Comparison of ENCODE assay signal across 15 cellular contexts in the genomic region with DNA sequence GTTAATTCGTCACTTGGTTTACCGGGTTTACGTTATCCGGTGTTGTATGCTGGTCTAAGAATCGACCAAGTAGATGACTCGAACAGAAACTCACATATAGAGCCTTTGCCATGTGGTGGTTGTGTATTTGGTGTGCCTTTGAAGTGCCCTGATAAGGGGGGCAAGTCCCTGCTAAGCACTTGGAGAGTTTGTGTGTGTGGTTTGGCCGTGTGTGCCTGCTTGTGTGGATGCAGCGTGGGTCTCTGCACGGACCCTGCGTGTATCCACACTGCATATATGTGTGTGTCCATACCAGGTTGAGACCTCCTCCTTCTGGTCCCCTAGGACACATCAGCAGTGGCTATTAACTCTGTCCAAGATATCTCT. TPM values are rescaled to one million over a fixed set of nuclear protein-coding genes. Genes with fewer than 3 reads are reported as not detected.
DNase-seq lines count a peak whose midpoint lies in the region; ATAC-seq and TF ChIP-seq lines count a peak whose summit lies in the region.
"Had no signal": no experiment of that assay in that cellular context is flagged by ENCODE, and none has a peak within 500 bp of the region (broad histone marks: within the 10 kb centered on the region; RNA-seq: fewer than 3 reads in every experiment).

No MANE protein-coding gene starts in this region.

- no peak for TF ChIP-seq CTCF in left ventricle myocardium inferior (IDR thresholded peaks at IDR 0.05; ENCODE audit: borderline replicate concordance)
- TF ChIP-seq CTCF in lower lobe of right lung (IDR thresholded peaks at IDR 0.05) = no peak
- no peak for TF ChIP-seq CTCF in type B pancreatic cell (conservative IDR thresholded peaks at IDR 0.05)
- TF ChIP-seq CTCF in HFFc6 (IDR thresholded peaks at IDR 0.05) = no peak

- no peak for DNase-seq in left ventricle myocardium inferior
- DNase-seq in left ventricle myocardium superior = no peak
- no peak for DNase-seq in adipocyte (ENCODE audit: low read depth)
- DNase-seq in lower lobe of right lung = no peak
- no peak for DNase-seq in type B pancreatic cell (ENCODE audit: extremely low spot score, unreplicated experiment)
- DNase-seq in middle frontal gyrus (ENCODE audit: extremely low spot score, low spot score) = no peak
- DNase-seq in HFFc6 = no peak
- no peak for DNase-seq in NCI-H2171 (lab: John Stamatoyannopoulos, UW)
- DNase-seq: activated T-cell treated with anti-CD3 and anti-CD28 coated beads, Interleukin-2, amount 50 U/mL, for 48 hours; MG63; PC-9; SW 1271; transverse colon had no signal

- no peaks in the 10 kb centered on the region for H3K9me3 ChIP-seq in left ventricle myocardium inferior (replicated peaks)
- H3K9me3 ChIP-seq in adipocyte (ENCODE audit: control insufficient read depth, low read length) = no peaks in the 10 kb centered on the region
- no peaks in the 10 kb centered on the region for H3K9me3 ChIP-seq in lower lobe of right lung
- H3K9me3 ChIP-seq: MG63, transverse colon had no signal

- H3K4me3 Mint-ChIP-seq in type B pancreatic cell (peak overlapping the region; percentile 84), HFFc6 (no peak overlapping the region)

- H3K4me1 Mint-ChIP-seq in type B pancreatic cell (ENCODE audit: unreplicated experiment) (peaks cover 12% of the 10 kb centered on the region), HFFc6 (ENCODE audit: low read depth) (peaks cover 6% of the 10 kb centered on the region)

- peaks cover 86% of the 10 kb centered on the region for H3K27me3 Mint-ChIP-seq in type B pancreatic cell
- H3K27me3 Mint-ChIP-seq in HFFc6 (ENCODE audit: insufficient read depth) = peaks cover 51% of the 10 kb centered on the region

- intact Hi-C loops in left ventricle myocardium inferior (cut with micrococcal nuclease) = no loop called here
- intact Hi-C loops in left ventricle myocardium superior (cut with micrococcal nuclease) = no loop called here
- intact Hi-C loops in lower lobe of right lung (cut with DNase I) = no loop called here

- peaks cover 91% of the 10 kb centered on the region for H3K27me3 ChIP-seq in left ventricle myocardium inferior (ENCODE audit: low read depth)
- H3K27me3 ChIP-seq in adipocyte (replicated peaks; ENCODE audit: control insufficient read depth, insufficient read depth, low read length) = peaks cover 44% of the 10 kb centered on the region
- peaks cover 83% of the 10 kb centered on the region for H3K27me3 ChIP-seq in lower lobe of right lung (ENCODE audit: low read depth)

- peaks cover 29% of the 10 kb centered on the region for H3K4me1 ChIP-seq in left ventricle myocardium inferior
- H3K4me1 ChIP-seq in adipocyte (ENCODE audit: control insufficient read depth, insufficient read depth, low read length) = peaks cover 10% of the 10 kb centered on the region
- peaks cover 24% of the 10 kb centered on the region for H3K4me1 ChIP-seq in lower lobe of right lung

- no peak for ATAC-seq in left ventricle myocardium superior
- no peak for ATAC-seq in lower lobe of right lung
- ATAC-seq: activated CD4-positive, CD25-positive, alpha-beta regulatory T cell treated with anti-CD3 and anti-CD28 coated beads, Interleukin-2, amount 50 U/mL, for 24 hours had no signal

- H3K36me3 Mint-ChIP-seq in type B pancreatic cell = no peaks in the 10 kb centered on the region
- no peaks in the 10 kb centered on the region for H3K36me3 Mint-ChIP-seq in HFFc6 (ENCODE audit: low read depth)

- H3K36me3 ChIP-seq in left ventricle myocardium inferior (no peaks in the 10 kb centered on the region), adipocyte (ENCODE audit: control insufficient read depth, insufficient read depth, low read length, severe bottlenecking) (no peaks in the 10 kb centered on the region), lower lobe of right lung (no peaks in the 10 kb centered on the region)
- H3K36me3 ChIP-seq: MG63, transverse colon had no signal

- H3K4me3 ChIP-seq in left ventricle myocardium inferior = peak overlapping the region; percentile 71
- H3K4me3 ChIP-seq in adipocyte (ENCODE audit: low read length) = peak overlapping the region; percentile 79
- H3K4me3 ChIP-seq in lower lobe of right lung = peak overlapping the region; percentile 61
- H3K4me3 ChIP-seq: MG63, PC-9 had no signal

- H3K27ac Mint-ChIP-seq in type B pancreatic cell (peak overlapping the region; percentile 22), HFFc6 (no peak overlapping the region)

- peak overlapping the region; percentile 49 for H3K9ac ChIP-seq in adipocyte (ENCODE audit: low read length)

- no peaks in the 10 kb centered on the region for H3K9me3 Mint-ChIP-seq in type B pancreatic cell
- H3K9me3 Mint-ChIP-seq in HFFc6 = no peaks in the 10 kb centered on the region; the same call in 1 of the 2 replicates

- no peak overlapping the region for H3K27ac ChIP-seq in left ventricle myocardium inferior (replicated peaks)
- no peak overlapping the region for H3K27ac ChIP-seq in lower lobe of right lung
- H3K27ac ChIP-seq: PC-9, transverse colon had no signal

RNA-seq across cellular contexts. Expression of a gene that starts 2.4 kb away (rescaled TPM):
- 0.60 TPM for total RNA-seq in left ventricle myocardium inferior
- 0.52 TPM for total RNA-seq in left ventricle myocardium superior
- total RNA-seq in lower lobe of right lung = 0.38 TPM
- total RNA-seq in type B pancreatic cell (ENCODE audit: low replicate concordance) = 8.4 and 9.2 TPM in 2 replicates
- total RNA-seq in HFFc6 (2021; fragmentation: NEBNext Ultra II Directional; extraction: Animal tissue kit (Norgen Biotek cat#: 25700)) = not detected
- total RNA-seq: HT1080 had no signal
